16 cellular contexts compared by ENCODE assay signal in genomic region chr6:48135352-48136084, GRCh38. TPM values are rescaled to one million over a fixed set of nuclear protein-coding genes. Genes with fewer than 3 reads are reported as not detected.
DNase-seq lines count a peak whose midpoint lies in the region; TF ChIP-seq lines count a peak whose summit lies in the region.
"Had no signal": no experiment of that assay in that cellular context is flagged by ENCODE, and none has a peak within 500 bp of the region (broad histone marks: within the 10 kb centered on the region; RNA-seq: fewer than 3 reads in every experiment).

No MANE protein-coding gene starts in this region.

- no peaks in the 10 kb centered on the region for H3K79me2 ChIP-seq in PC-9 (ENCODE audit: low read depth)
- H3K79me2 ChIP-seq in neural progenitor cell (ENCODE audit: low read depth): no peaks in the 10 kb centered on the region

- H3K27me3 Mint-ChIP-seq in neural progenitor cell (ENCODE audit: insufficient read depth, low read depth): no peaks in the 10 kb centered on the region
- no peaks in the 10 kb centered on the region for H3K27me3 Mint-ChIP-seq in activated naive CD8-positive, alpha-beta T cell treated with anti-CD3 and anti-CD28 coated beads for 36 hours
- H3K27me3 Mint-ChIP-seq: progenitor cell of endocrine pancreas; stimulated activated naive CD8-positive, alpha-beta T cell treated with anti-CD3 and anti-CD28 coated beads, Interleukin-15, Interleukin-2, amounts not matched to agents 100 ng/mL and 50 ng/mL, for 24 hours had no signal

- TF ChIP-seq CTCF in PC-9 (conservative IDR thresholded peaks at IDR 0.05) (no peak), epithelial cell of proximal tubule (conservative IDR thresholded peaks at IDR 0.05; ENCODE audit: low read depth, low read length) (no peak), neural progenitor cell (IDR thresholded peaks at IDR 0.05) (no peak)

- DNase-seq in EL (peak; percentile 64), PC-9 (peak in 1 of 2 experiments; percentile 67), epithelial cell of proximal tubule (ENCODE audit: low read depth) (peak; percentile 65), neural progenitor cell (ENCODE audit: low spot score) (no peak), NCI-H345 treated with DMSO at 0.1 percent for 48 hours (lab: John Stamatoyannopoulos, UW; ENCODE audit: unreplicated experiment) (no peak), NOMO-1 (lab: John Stamatoyannopoulos, UW; ENCODE audit: unreplicated experiment in 2 of 2) (no peak), NCI-H774 (lab: John Stamatoyannopoulos, UW) (no peak)
- no peak for DNase-seq in activated naive CD8-positive, alpha-beta T cell treated with anti-CD3 and anti-CD28 coated beads for 36 hours
- DNase-seq: activated CD8-positive, alpha-beta memory T cell treated with anti-CD3 and anti-CD28 coated beads, Interleukin-2, amount 50 U/mL, for 4 hours; NCI-H524 treated with DMSO at 0.1 percent for 48 hours; SIG-M5; stimulated activated CD4-positive, alpha-beta T cell treated with anti-CD3 and anti-CD28 coated beads, Interleukin-4, amount 100 ng/mL, for 24 hours had no signal

- H3K27me3 ChIP-seq in PC-9 (ENCODE audit: insufficient read depth, low read depth) (no peaks in the 10 kb centered on the region), neural progenitor cell (no peaks in the 10 kb centered on the region)

- H3F3A ChIP-seq in PC-9 (ENCODE audit: insufficient read depth, low read depth) (peaks cover 14% of the 10 kb centered on the region; the same call in 1 of the 2 replicates), neural progenitor cell (ENCODE audit: low read depth) (no peaks in the 10 kb centered on the region)

- H3K27ac ChIP-seq in PC-9: peak overlapping the region; percentile 36
- H3K27ac ChIP-seq in neural progenitor cell: no peak overlapping the region
- H3K27ac ChIP-seq: C4-2B, VCaP had no signal

- POLR2A ChIA-PET in PC-9 (lab: Charles Lee; ENCODE audit: unreplicated experiment): no interaction called here

- no peak overlapping the region for H3K9ac ChIP-seq in neural progenitor cell

- BruUV-seq in PC-9 (replicated peaks; lab: Mats Ljungman, UMichigan): no TSS peak

- H3K4me2 ChIP-seq in PC-9 (no peak overlapping the region), neural progenitor cell (no peak overlapping the region)

- no peak overlapping the region for H3K27ac Mint-ChIP-seq in neural progenitor cell
- no peak overlapping the region for H3K27ac Mint-ChIP-seq in activated naive CD8-positive, alpha-beta T cell treated with anti-CD3 and anti-CD28 coated beads for 36 hours
- H3K27ac Mint-ChIP-seq: progenitor cell of endocrine pancreas; stimulated activated naive CD8-positive, alpha-beta T cell treated with anti-CD3 and anti-CD28 coated beads, Interleukin-15, Interleukin-2, amounts not matched to agents 100 ng/mL and 50 ng/mL, for 24 hours had no signal

- H3K4me1 Mint-ChIP-seq in neural progenitor cell: no peaks in the 10 kb centered on the region
- no peaks in the 10 kb centered on the region for H3K4me1 Mint-ChIP-seq in activated naive CD8-positive, alpha-beta T cell treated with anti-CD3 and anti-CD28 coated beads for 36 hours

- no peaks in the 10 kb centered on the region for H3K36me3 ChIP-seq in PC-9 (ENCODE audit: low read depth)
- no peaks in the 10 kb centered on the region for H3K36me3 ChIP-seq in neural progenitor cell

- H3K4me3 ChIP-seq in PC-9: no peak overlapping the region
- H3K4me3 ChIP-seq in epithelial cell of proximal tubule (ENCODE audit: low read depth, low read length): no peak overlapping the region
- no peak overlapping the region for H3K4me3 ChIP-seq in neural progenitor cell

- H3K9me3 ChIP-seq in PC-9 (ENCODE audit: insufficient read depth, low read depth): peaks cover 6% of the 10 kb centered on the region; the same call in 1 of the 2 replicates
- no peaks in the 10 kb centered on the region for H3K9me3 ChIP-seq in neural progenitor cell (ENCODE audit: low read depth)

- CTCF ChIA-PET in PC-9 (lab: Charles Lee): interaction anchor here (0.6 kb wide), 1 partner anchor 869 kb away, joined by 3 read pairs; no protein-coding TSS in a partner anchor

- no peaks in the 10 kb centered on the region for H3K36me3 Mint-ChIP-seq in neural progenitor cell
- no peaks in the 10 kb centered on the region for H3K36me3 Mint-ChIP-seq in activated naive CD8-positive, alpha-beta T cell treated with anti-CD3 and anti-CD28 coated beads for 36 hours

- intact Hi-C loops in PC-9 (cut with micrococcal nuclease; ENCODE audit: unreplicated experiment): no loop called here

- H2AFZ ChIP-seq in PC-9 (no peak overlapping the region), neural progenitor cell (replicated peaks) (peak overlapping the region; percentile 87)

- no peaks in the 10 kb centered on the region for H3K9me2 ChIP-seq in PC-9 (ENCODE audit: insufficient read depth)

- H3K4me1 ChIP-seq in PC-9 (replicated peaks; ENCODE audit: insufficient read depth) (peaks cover 14% of the 10 kb centered on the region), neural progenitor cell (no peaks in the 10 kb centered on the region)

- no peaks in the 10 kb centered on the region for H3K9me3 Mint-ChIP-seq in neural progenitor cell
- H3K9me3 Mint-ChIP-seq in activated naive CD8-positive, alpha-beta T cell treated with anti-CD3 and anti-CD28 coated beads for 36 hours: no peaks in the 10 kb centered on the region
- H3K9me3 Mint-ChIP-seq: stimulated activated naive CD8-positive, alpha-beta T cell treated with anti-CD3 and anti-CD28 coated beads, Interleukin-15, Interleukin-2, amounts not matched to agents 100 ng/mL and 50 ng/mL, for 24 hours had no signal

- H4K20me1 ChIP-seq in PC-9 (ENCODE audit: insufficient read depth) (no peaks in the 10 kb centered on the region), neural progenitor cell (ENCODE audit: low read depth) (no peaks in the 10 kb centered on the region)

- no peak overlapping the region for H3K4me3 Mint-ChIP-seq in neural progenitor cell
- no peak overlapping the region for H3K4me3 Mint-ChIP-seq in activated naive CD8-positive, alpha-beta T cell treated with anti-CD3 and anti-CD28 coated beads for 36 hours
- H3K4me3 Mint-ChIP-seq: stimulated activated naive CD8-positive, alpha-beta T cell treated with anti-CD3 and anti-CD28 coated beads, Interleukin-15, Interleukin-2, amounts not matched to agents 100 ng/mL and 50 ng/mL, for 24 hours had no signal

RNA-seq across cellular contexts. Expression of gene PTCHD4, which starts 24.5 kb away (rescaled TPM):
- total RNA-seq in PC-9 (2021) (0.15 TPM in 1 of 2 replicates, not detected in the other), epithelial cell of proximal tubule (0.07 and 1.3 TPM in 2 replicates), neural progenitor cell (ENCODE audit: low replicate concordance) (5.6 and 7.8 TPM in 2 replicates)
- not detected for total RNA-seq in activated naive CD8-positive, alpha-beta T cell treated with anti-CD3 and anti-CD28 coated beads for 36 hours

Comparison
In these comparisons a context has a peak if more than half of its experiments do, and no peak if none do; other contexts are left out.
1. DNase-seq: peak in EL (single experiment) and epithelial cell of proximal tubule (single experiment); none in neural progenitor cell (single experiment), NCI-H345 treated with DMSO at 0.1 percent for 48 hours (single experiment), NOMO-1 (0 of 2), activated naive CD8-positive, alpha-beta T cell treated with anti-CD3 and anti-CD28 coated beads for 36 hours (single experiment) and NCI-H774 (single experiment).